1 cellular context compared by ENCODE assay signal in genomic region chr3:156099984-156100383, GRCh38. TPM values are rescaled to one million over a fixed set of nuclear protein-coding genes. Genes with fewer than 3 reads are reported as not detected.
"Had no signal": no experiment of that assay in that cellular context is flagged by ENCODE, and none has a peak within 500 bp of the region (broad histone marks: within the 10 kb centered on the region; RNA-seq: fewer than 3 reads in every experiment).

No MANE protein-coding gene starts in this region.

RNA-seq across cellular contexts. Expression of gene KCNAB1, which starts 20.4 kb away (rescaled TPM):
- total RNA-seq: GM12878 had no signal
